Comparison of ENCODE assay signal across 8 cellular contexts in the genomic region with DNA sequence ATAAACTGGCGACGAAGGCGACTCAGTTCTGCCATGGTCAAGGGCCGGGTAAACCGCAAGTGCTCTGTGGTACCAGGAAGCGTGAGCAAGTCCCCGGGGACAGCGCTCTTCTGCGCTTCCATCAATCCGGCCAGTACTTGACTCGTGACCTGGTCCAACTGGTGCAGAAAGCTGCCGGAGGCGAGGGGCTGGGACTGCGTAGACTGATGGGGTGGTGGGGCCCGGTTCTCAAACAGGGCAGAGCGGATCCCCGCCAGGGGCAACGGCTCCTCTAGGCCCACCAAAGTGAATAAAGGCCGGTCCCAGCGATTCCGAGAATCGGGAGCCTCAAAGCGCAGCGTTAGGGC. TPM values are rescaled to one million over a fixed set of nuclear protein-coding genes. Genes with fewer than 3 reads are reported as not detected.
DNase-seq lines count a peak whose midpoint lies in the region; ATAC-seq and TF ChIP-seq lines count a peak whose summit lies in the region.

No MANE protein-coding gene starts in this region.

- peaks cover 29% of the 10 kb centered on the region for H3K36me3 Mint-ChIP-seq in T-helper 1 cell treated with Interleukin-12 subunit alpha and Interleukin-12 subunit beta and Interleukin-4 antibody, amounts not matched to agents 30 μg/mL and 1 μg/mL, for 36 hours (ENCODE audit: low read depth)
- H3K36me3 Mint-ChIP-seq in endothelial cell (ENCODE audit: low read depth, unreplicated experiment) (no peaks in the 10 kb centered on the region), mesothelial cell of epicardium (peaks cover 5% of the 10 kb centered on the region)

- H3K4me1 ChIP-seq in thyroid gland, result peaks cover 9 to 14% of the 10 kb centered on the region in 2 donors

- H3K27me3 ChIP-seq in GM06990 (replicated peaks; ENCODE audit: control insufficient read depth, insufficient read depth, low read length), result no peaks in the 10 kb centered on the region
- H3K27me3 ChIP-seq in thyroid gland, result no peaks in the 10 kb centered on the region

- H3K4me3 ChIP-seq in GM06990 (replicated peaks; ENCODE audit: low read depth, low read length) (peak overlapping the region; percentile 99), thyroid gland (replicated peaks in 1 of 3) (peak overlapping the region; percentile 46 to 77 (median 64))

- H3K4me3 Mint-ChIP-seq in T-helper 1 cell treated with Interleukin-12 subunit alpha and Interleukin-12 subunit beta and Interleukin-4 antibody, amounts not matched to agents 30 μg/mL and 1 μg/mL, for 36 hours, result peak overlapping the region; percentile 88
- H3K4me3 Mint-ChIP-seq in endothelial cell (ENCODE audit: unreplicated experiment), result peak overlapping the region; percentile 92
- H3K4me3 Mint-ChIP-seq in mesothelial cell of epicardium, result peak overlapping the region; percentile 93

- WGBS in thyroid gland, 2 donors, result 6 to 12% methylated on average over 11 to 12 of the region's 24 CpGs

- ATAC-seq in HG03196 (IDR thresholded peaks at IDR 0.05; ENCODE audit: unreplicated experiment), result peak; percentile 44

- H3K4me1 Mint-ChIP-seq in T-helper 1 cell treated with Interleukin-12 subunit alpha and Interleukin-12 subunit beta and Interleukin-4 antibody, amounts not matched to agents 30 μg/mL and 1 μg/mL, for 36 hours (ENCODE audit: low read depth), result peaks cover 27% of the 10 kb centered on the region
- H3K4me1 Mint-ChIP-seq in endothelial cell (ENCODE audit: unreplicated experiment) (peaks cover 25% of the 10 kb centered on the region), mesothelial cell of epicardium (peaks cover 29% of the 10 kb centered on the region)

- no peak for TF ChIP-seq POLR2A in thyroid gland (IDR thresholded peaks at IDR 0.05)

- no peak for TF ChIP-seq CTCF in GM06990 (IDR thresholded peaks at IDR 0.05; ENCODE audit: insufficient read depth, low read length, poor library complexity, severe bottlenecking)
- no peak for TF ChIP-seq CTCF in endothelial cell (IDR thresholded peaks at IDR 0.05; ENCODE audit: unreplicated experiment)
- no peak for TF ChIP-seq CTCF in mesothelial cell of epicardium (IDR thresholded peaks at IDR 0.05; ENCODE audit: unreplicated experiment)
- no peak for TF ChIP-seq CTCF in thyroid gland (IDR thresholded peaks at IDR 0.05)

- no peaks in the 10 kb centered on the region for H3K9me3 ChIP-seq in thyroid gland

- intact Hi-C loops in thyroid gland (cut with DNase I), result no loop called here

- H3K27ac ChIP-seq in thyroid gland, result peak overlapping the region in 2 of 3 donors; percentile 54 to 63

- H3K36me3 ChIP-seq in GM06990 (ENCODE audit: control insufficient read depth, insufficient read depth, low read length) (no peaks in the 10 kb centered on the region; the same call in none of the 2 replicates), thyroid gland (no peaks in the 10 kb centered on the region)

- H3K27ac Mint-ChIP-seq in T-helper 1 cell treated with Interleukin-12 subunit alpha and Interleukin-12 subunit beta and Interleukin-4 antibody, amounts not matched to agents 30 μg/mL and 1 μg/mL, for 36 hours, result peak overlapping the region; percentile 86
- H3K27ac Mint-ChIP-seq in endothelial cell (ENCODE audit: unreplicated experiment) (peak overlapping the region; percentile 84), mesothelial cell of epicardium (peak overlapping the region; percentile 96)

- peak; percentile 21 for DNase-seq in A172 (ENCODE audit: low spot score)
- DNase-seq in GM06990 (ENCODE audit: extremely low read depth, insufficient read length), result peak; percentile 55
- peak; percentile 13 for DNase-seq in endothelial cell (ENCODE audit: low spot score)
- peak in 1 of 2 experiments; percentile 50 for DNase-seq in mesothelial cell of epicardium (ENCODE audit: low spot score in 2 of 2, unreplicated experiment in 2 of 2)
- peak; percentile 20 to 23 for DNase-seq in thyroid gland
- DNase-seq in SHP77 (lab: John Stamatoyannopoulos, UW), result no peak

- no peaks in the 10 kb centered on the region for H3K27me3 Mint-ChIP-seq in T-helper 1 cell treated with Interleukin-12 subunit alpha and Interleukin-12 subunit beta and Interleukin-4 antibody, amounts not matched to agents 30 μg/mL and 1 μg/mL, for 36 hours (ENCODE audit: low read depth)
- H3K27me3 Mint-ChIP-seq in endothelial cell (ENCODE audit: unreplicated experiment) (peaks cover 9% of the 10 kb centered on the region), mesothelial cell of epicardium (ENCODE audit: low read depth) (no peaks in the 10 kb centered on the region)

- no peaks in the 10 kb centered on the region for H3K9me3 Mint-ChIP-seq in T-helper 1 cell treated with Interleukin-12 subunit alpha and Interleukin-12 subunit beta and Interleukin-4 antibody, amounts not matched to agents 30 μg/mL and 1 μg/mL, for 36 hours
- H3K9me3 Mint-ChIP-seq in endothelial cell (ENCODE audit: unreplicated experiment) (no peaks in the 10 kb centered on the region), mesothelial cell of epicardium (no peaks in the 10 kb centered on the region)

RNA-seq across cellular contexts. Expression of a gene that starts 0.9 kb away (rescaled TPM):
- total RNA-seq in A172 (2014; rRNA removed; shearing (Covaris generic)), result 6.8 and 8.2 TPM in 2 replicates
- 8.4 TPM for total RNA-seq in endothelial cell (ENCODE audit: unreplicated experiment)
- total RNA-seq in mesothelial cell of epicardium, result 8.2 to 9.4 TPM (median 8.5 TPM) in 3 replicates
- 10 to 100 TPM in 2 of 4 donors, 1 to 10 TPM in 2; 7.7 to 11.0 (median 10.1) TPM for total RNA-seq in thyroid gland

RNA-seq across cellular contexts. Expression of a gene that starts 22.2 kb away (rescaled TPM):
- total RNA-seq in A172 (2014; rRNA removed; shearing (Covaris generic)), result 48.3 and 50.6 TPM in 2 replicates
- total RNA-seq in endothelial cell (ENCODE audit: unreplicated experiment), result 49.9 TPM
- 46.7 to 53.9 TPM (median 47.8 TPM) in 3 replicates for total RNA-seq in mesothelial cell of epicardium
- total RNA-seq in thyroid gland, result 10 to 100 TPM; 42.7 to 54.6 (median 48.7) TPM

RNA-seq across cellular contexts. Expression of a gene that starts 23.3 kb away (rescaled TPM):
- total RNA-seq in A172 (2014; rRNA removed; shearing (Covaris generic)), result 62.7 and 72.4 TPM in 2 replicates
- total RNA-seq in endothelial cell (ENCODE audit: unreplicated experiment), result 42.0 TPM
- 74.0 to 78.1 TPM (median 76.3 TPM) in 3 replicates for total RNA-seq in mesothelial cell of epicardium
- total RNA-seq in thyroid gland, result 10 to 100 TPM; 40.5 to 69.7 (median 54.5) TPM

RNA-seq across cellular contexts. Expression of a gene that starts 42.3 kb away (rescaled TPM):
- total RNA-seq in A172 (2014; rRNA removed; shearing (Covaris generic)), result 7.4 and 9.0 TPM in 2 replicates
- total RNA-seq in endothelial cell (ENCODE audit: unreplicated experiment), result 15.1 TPM
- total RNA-seq in mesothelial cell of epicardium, result 3.8 to 4.0 TPM (median 3.9 TPM) in 3 replicates
- under 1 TPM in 1 of 4 donors, not detected in 3; under 0.01 TPM for total RNA-seq in thyroid gland

Comparison
In these comparisons a context has a peak if more than half of its experiments do, and no peak if none do; other contexts are left out.
1. DNase-seq: peak in A172 (single experiment), GM06990 (single experiment), endothelial cell (single experiment) and thyroid gland (2 of 2); none in SHP77 (0 of 2).
2. Peak in every context shown above with its lines, with median percentiles within 50 percentile points of each other: H3K27ac Mint-ChIP-seq and H3K4me3 Mint-ChIP-seq.